In the genomic region with DNA sequence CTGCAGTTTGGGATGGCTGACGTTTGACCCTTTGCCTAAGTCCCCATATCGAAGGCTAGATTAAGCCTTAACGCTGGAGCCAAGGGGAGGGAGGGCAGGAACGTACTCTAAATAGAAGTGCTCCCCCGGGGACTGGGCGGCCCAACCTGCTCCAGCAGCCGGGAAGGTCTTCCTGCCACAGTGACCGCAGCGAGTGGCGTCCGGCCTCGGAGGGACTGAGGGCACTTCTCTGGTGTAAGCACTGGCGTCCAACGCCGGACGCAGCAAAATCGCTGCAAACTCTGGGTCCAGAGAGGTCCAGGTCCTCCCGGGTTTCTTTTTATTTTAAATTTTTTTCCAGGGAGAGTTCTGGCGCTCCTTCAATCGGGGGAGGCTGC, we compare ENCODE assay signal across 1 cellular context.
TF ChIP-seq lines count a peak whose summit lies in the region.

No MANE protein-coding gene starts in this region.

TF ChIP-seq in GM12878, 131 proteins besides CTCF, POLR2A, EP300 and RAD21:
- TF ChIP-seq, protein P1, sequence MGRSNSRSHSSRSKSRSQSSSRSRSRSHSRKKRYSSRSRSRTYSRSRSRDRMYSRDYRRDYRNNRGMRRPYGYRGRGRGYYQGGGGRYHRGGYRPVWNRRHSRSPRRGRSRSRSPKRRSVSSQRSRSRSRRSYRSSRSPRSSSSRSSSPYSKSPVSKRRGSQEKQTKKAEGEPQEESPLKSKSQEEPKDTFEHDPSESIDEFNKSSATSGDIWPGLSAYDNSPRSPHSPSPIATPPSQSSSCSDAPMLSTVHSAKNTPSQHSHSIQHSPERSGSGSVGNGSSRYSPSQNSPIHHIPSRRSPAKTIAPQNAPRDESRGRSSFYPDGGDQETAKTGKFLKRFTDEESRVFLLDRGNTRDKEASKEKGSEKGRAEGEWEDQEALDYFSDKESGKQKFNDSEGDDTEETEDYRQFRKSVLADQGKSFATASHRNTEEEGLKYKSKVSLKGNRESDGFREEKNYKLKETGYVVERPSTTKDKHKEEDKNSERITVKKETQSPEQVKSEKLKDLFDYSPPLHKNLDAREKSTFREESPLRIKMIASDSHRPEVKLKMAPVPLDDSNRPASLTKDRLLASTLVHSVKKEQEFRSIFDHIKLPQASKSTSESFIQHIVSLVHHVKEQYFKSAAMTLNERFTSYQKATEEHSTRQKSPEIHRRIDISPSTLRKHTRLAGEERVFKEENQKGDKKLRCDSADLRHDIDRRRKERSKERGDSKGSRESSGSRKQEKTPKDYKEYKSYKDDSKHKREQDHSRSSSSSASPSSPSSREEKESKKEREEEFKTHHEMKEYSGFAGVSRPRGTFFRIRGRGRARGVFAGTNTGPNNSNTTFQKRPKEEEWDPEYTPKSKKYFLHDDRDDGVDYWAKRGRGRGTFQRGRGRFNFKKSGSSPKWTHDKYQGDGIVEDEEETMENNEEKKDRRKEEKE (IDR thresholded peaks at IDR 0.05), result no peak
- TF ChIP-seq SREBF2 (IDR thresholded peaks at IDR 0.05; ENCODE audit: low read length) (no peak), ZNF384 (IDR thresholded peaks at IDR 0.05; ENCODE audit: borderline replicate concordance, low read depth, low read length) (no peak), YY1 (IDR thresholded peaks at IDR 0.05; ENCODE audit: low read depth, low read length) (no peak), EZH2 (IDR thresholded peaks at IDR 0.05; ENCODE audit: borderline replicate concordance, control insufficient read depth, low read depth, low read length) (no peak)
- TF ChIP-seq, protein P2, sequence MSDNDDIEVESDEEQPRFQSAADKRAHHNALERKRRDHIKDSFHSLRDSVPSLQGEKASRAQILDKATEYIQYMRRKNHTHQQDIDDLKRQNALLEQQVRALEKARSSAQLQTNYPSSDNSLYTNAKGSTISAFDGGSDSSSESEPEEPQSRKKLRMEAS (IDR thresholded peaks at IDR 0.05; ENCODE audit: low read depth, low read length), result no peak
